In the genomic region with DNA sequence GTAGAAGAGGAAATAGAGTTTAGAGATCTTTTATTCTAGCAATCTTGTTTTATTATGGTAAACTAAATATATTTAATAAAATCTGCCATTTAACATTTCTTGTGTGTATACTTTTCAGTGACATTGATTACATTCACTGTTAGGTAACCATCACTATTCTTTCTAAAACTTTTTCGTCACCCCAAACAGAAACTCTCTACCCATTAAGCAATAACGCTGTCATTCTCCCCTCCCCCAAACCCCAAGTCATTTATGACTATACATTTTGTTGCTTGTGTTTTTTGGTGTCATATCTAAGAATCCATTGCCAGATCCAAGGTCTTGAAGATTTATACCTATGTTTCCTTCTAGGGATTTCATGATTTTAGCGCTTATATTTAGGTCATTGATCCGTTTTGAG, we compare ENCODE assay signal across 28 cellular contexts. TPM values are rescaled to one million over a fixed set of nuclear protein-coding genes. Genes with fewer than 3 reads are reported as not detected.
DNase-seq lines count a peak whose midpoint lies in the region; ATAC-seq, FAIRE-seq and TF ChIP-seq lines count a peak whose summit lies in the region.
"Had no signal": no experiment of that assay in that cellular context is flagged by ENCODE, and none has a peak within 500 bp of the region (broad histone marks: within the 10 kb centered on the region; RNA-seq: fewer than 3 reads in every experiment).

No MANE protein-coding gene starts in this region.

- no peak overlapping the region for H3K4me3 Mint-ChIP-seq in endothelial cell (ENCODE audit: unreplicated experiment)
- H3K4me3 Mint-ChIP-seq: activated B cell treated with CpG ODN at 0.5 μM for 24 hours; T-helper 2 cell treated with Interferon-gamma antibody and Interleukin-4, amounts not matched to agents 5 μg/mL and 100 μg/mL, for 36 hours had no signal

- peak overlapping the region; percentile 92 for H3K27ac Mint-ChIP-seq in endothelial cell (ENCODE audit: unreplicated experiment)

- H3K27ac ChIP-seq in HEK293 (ENCODE audit: extremely low read depth, low read depth, low read length) = no peak overlapping the region
- peak overlapping the region; percentile 5; the same call in 1 of the 2 replicates for H3K27ac ChIP-seq in Panc1 (ENCODE audit: low read length)
- H3K27ac ChIP-seq in spleen = no peak overlapping the region
- H3K27ac ChIP-seq: 22Rv1, brain microvascular endothelial cell, esophagus muscularis mucosa, gastrocnemius medialis, GM23248, stomach, transverse colon had no signal

- peaks cover 9% of the 10 kb centered on the region for H3K4me1 Mint-ChIP-seq in endothelial cell (ENCODE audit: unreplicated experiment)

- POLR2A ChIA-PET in HEK293 (lab: Yijun Ruan, JAX) (no interaction called here), Panc1 (lab: Charles Lee) (no interaction called here)

- DNase-seq in SIG-M5 treated with dmso at 0.1 percent for 504 hours (lab: John Stamatoyannopoulos, UW; ENCODE audit: unreplicated experiment) (peak; percentile 56), SIG-M5 (lab: John Stamatoyannopoulos, UW) (no peak), Panc1 (ENCODE audit: low read depth, low spot score) (no peak), endothelial cell (ENCODE audit: low spot score) (no peak), medulla oblongata (ENCODE audit: extremely low spot score) (no peak), spleen (no peak), urothelium cell line (ENCODE audit: low spot score) (no peak)
- DNase-seq: activated B cell treated with CpG ODN at 0.5 μM for 24 hours; activated T-cell treated with anti-CD3 and anti-CD28 coated beads, Interleukin-2, amount 50 U/mL, for 48 hours; BE2C; brain microvascular endothelial cell; Caco-2; effector memory CD4-positive, alpha-beta T cell; gastrocnemius medialis; GM23248; hypothalamus; NCI-H1417; NCI-H446; occipital lobe; SK-N-SH; stimulated activated CD4-positive, alpha-beta T cell treated with anti-CD3 and anti-CD28 coated beads, Interleukin-4, amount 100 ng/mL, for 1 hour; stomach; transverse colon had no signal

- no peaks in the 10 kb centered on the region for H3K9me3 Mint-ChIP-seq in endothelial cell (ENCODE audit: unreplicated experiment)
- H3K9me3 Mint-ChIP-seq: activated B cell treated with CpG ODN at 0.5 μM for 24 hours had no signal

- H3K4me1 ChIP-seq in HEK293 (ENCODE audit: control insufficient read depth, insufficient read depth, low read length) = peaks cover 26% of the 10 kb centered on the region
- H3K4me1 ChIP-seq in Panc1 (ENCODE audit: control insufficient read depth, insufficient read depth, low read length) = 0 out of 2 replicates have a peak, but pooled peaks cover 2% of the 10 kb centered on the region
- H3K4me1 ChIP-seq in spleen = peaks cover 5 to 62% (median 19%) of the 10 kb centered on the region in 6 donors
- H3K4me1 ChIP-seq: BE2C, transverse colon had no signal

- in situ Hi-C loops in Panc1 (cut with HindIII; ENCODE audit: low pct_unique_long_range_greater_than_20kb, low sequenced_read_pairs) = no loop called here

- TF ChIP-seq POLR2A in spleen (IDR thresholded peaks at IDR 0.05) = no peak

- H3K27me3 Mint-ChIP-seq in endothelial cell (ENCODE audit: unreplicated experiment) = no peaks in the 10 kb centered on the region
- H3K27me3 Mint-ChIP-seq: activated B cell treated with CpG ODN at 0.5 μM for 24 hours had no signal

- CTCF ChIA-PET in HEK293 (lab: Yijun Ruan, JAX) = no interaction called here
- CTCF ChIA-PET in Panc1 (lab: Charles Lee) = no interaction called here

- 58 to 69% (median 60%) methylated on average over 4 of the region's 4 CpGs for WGBS in spleen, 5 donors

- H3K27me3 ChIP-seq in Panc1 (ENCODE audit: control insufficient read depth, insufficient read depth, low read length) = no peaks in the 10 kb centered on the region
- H3K27me3 ChIP-seq in spleen (replicated peaks in 1 of 7) = no peaks in the 10 kb centered on the region
- H3K27me3 ChIP-seq: BE2C, brain microvascular endothelial cell, esophagus muscularis mucosa, gastrocnemius medialis, stomach, transverse colon had no signal

- FAIRE-seq in urothelium cell line (lab: Jason Lieb, UNC) = no peak

- H3K4me3 ChIP-seq in HEK293 (ENCODE audit: low read depth, low read length) = no peak overlapping the region
- no peak overlapping the region for H3K4me3 ChIP-seq in Panc1 (ENCODE audit: low read depth in 2 of 2, low read length in 2 of 2)
- H3K4me3 ChIP-seq in spleen = no peak overlapping the region
- H3K4me3 ChIP-seq: esophagus muscularis mucosa, gastrocnemius medialis, GM23248, smooth muscle cell, stomach, transverse colon had no signal

- peaks cover 11% of the 10 kb centered on the region for H3K36me3 Mint-ChIP-seq in endothelial cell (ENCODE audit: low read depth, unreplicated experiment)

- TF ChIP-seq CTCF in HEK293 (tag by site-specific recombination; IDR thresholded peaks at IDR 0.05) (no peak), Panc1 (IDR thresholded peaks at IDR 0.05) (no peak), endothelial cell (IDR thresholded peaks at IDR 0.05; ENCODE audit: unreplicated experiment) (no peak), spleen (IDR thresholded peaks at IDR 0.05 in 8 of 11, conservative IDR thresholded peaks at IDR 0.05 in 3 of 11) (no peak)

- ATAC-seq in Panc1 = no peak
- ATAC-seq: gastrocnemius medialis had no signal

- H3K9me3 ChIP-seq in HEK293 (ENCODE audit: control insufficient read depth, insufficient read depth, low read depth, low read length) (peaks cover 2% of the 10 kb centered on the region; the same call in 1 of the 2 replicates), Panc1 (ENCODE audit: control insufficient read depth, insufficient read depth, low read depth, low read length) (peaks cover 3% of the 10 kb centered on the region; the same call in 1 of the 2 replicates), spleen (no peaks in the 10 kb centered on the region)
- H3K9me3 ChIP-seq: BE2C, Caco-2, esophagus muscularis mucosa, gastrocnemius medialis, SK-N-SH, stomach, transverse colon had no signal

- intact Hi-C loops in Panc1 (cut with micrococcal nuclease; ENCODE audit: unreplicated experiment) = no loop called here
- intact Hi-C loops in spleen (cut with DNase I; ENCODE audit: low total_unique reads) = no loop called here

- H3K36me3 ChIP-seq in HEK293 (ENCODE audit: control insufficient read depth in 2 of 2, insufficient read depth in 1 of 2, low read length in 2 of 2) (peaks cover 4 to 18% of the 10 kb centered on the region in 2 experiments), Panc1 (ENCODE audit: control insufficient read depth, insufficient read depth, low read length) (no peaks in the 10 kb centered on the region), spleen (peaks cover 0 to 5% (median 0%) of the 10 kb centered on the region in 6 donors)
- H3K36me3 ChIP-seq: brain microvascular endothelial cell, esophagus muscularis mucosa, gastrocnemius medialis, stomach, transverse colon had no signal

- BruUV-seq in Panc1 (replicated peaks; lab: Mats Ljungman, UMichigan) = no TSS peak

TF ChIP-seq in HEK293, 187 proteins besides CTCF, POLR2A, EP300 and RAD21:
- TF ChIP-seq, protein P1, sequence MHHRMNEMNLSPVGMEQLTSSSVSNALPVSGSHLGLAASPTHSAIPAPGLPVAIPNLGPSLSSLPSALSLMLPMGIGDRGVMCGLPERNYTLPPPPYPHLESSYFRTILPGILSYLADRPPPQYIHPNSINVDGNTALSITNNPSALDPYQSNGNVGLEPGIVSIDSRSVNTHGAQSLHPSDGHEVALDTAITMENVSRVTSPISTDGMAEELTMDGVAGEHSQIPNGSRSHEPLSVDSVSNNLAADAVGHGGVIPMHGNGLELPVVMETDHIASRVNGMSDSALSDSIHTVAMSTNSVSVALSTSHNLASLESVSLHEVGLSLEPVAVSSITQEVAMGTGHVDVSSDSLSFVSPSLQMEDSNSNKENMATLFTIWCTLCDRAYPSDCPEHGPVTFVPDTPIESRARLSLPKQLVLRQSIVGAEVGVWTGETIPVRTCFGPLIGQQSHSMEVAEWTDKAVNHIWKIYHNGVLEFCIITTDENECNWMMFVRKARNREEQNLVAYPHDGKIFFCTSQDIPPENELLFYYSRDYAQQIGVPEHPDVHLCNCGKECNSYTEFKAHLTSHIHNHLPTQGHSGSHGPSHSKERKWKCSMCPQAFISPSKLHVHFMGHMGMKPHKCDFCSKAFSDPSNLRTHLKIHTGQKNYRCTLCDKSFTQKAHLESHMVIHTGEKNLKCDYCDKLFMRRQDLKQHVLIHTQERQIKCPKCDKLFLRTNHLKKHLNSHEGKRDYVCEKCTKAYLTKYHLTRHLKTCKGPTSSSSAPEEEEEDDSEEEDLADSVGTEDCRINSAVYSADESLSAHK (tag by site-specific recombination; IDR thresholded peaks at IDR 0.05) = peak; percentile 57; the same call in 1 of the 2 replicates
- TF ChIP-seq ZFP69B (tag by site-specific recombination; IDR thresholded peaks at IDR 0.05) (0 out of 2 replicates have a peak, but pooled peaks have one; percentile 4), ZEB2 (tag by site-specific recombination; IDR thresholded peaks at IDR 0.05) (no peak), ZNF391 (tag by site-specific recombination; IDR thresholded peaks at IDR 0.05; ENCODE audit: borderline replicate concordance, low read depth) (no peak)
TF ChIP-seq in HEK293: peak in this region for 2.

RNA-seq across cellular contexts. Expression of a gene that starts 10.6 kb away (rescaled TPM):
- total RNA-seq in Panc1 (2021; ENCODE audit: unreplicated experiment) = 71.0 TPM
- 53.7 TPM for polyA plus RNA-seq in Panc1 (2012; ENCODE audit: insufficient read length)
- total RNA-seq in endothelial cell (ENCODE audit: unreplicated experiment) = 38.2 TPM
- 10 to 100 TPM; 44.8 to 64.6 (median 53.9) TPM for total RNA-seq in spleen
- 10 to 100 TPM; 23.8 to 31.7 (median 25.6) TPM for polyA plus RNA-seq in spleen
